In the genomic region with DNA sequence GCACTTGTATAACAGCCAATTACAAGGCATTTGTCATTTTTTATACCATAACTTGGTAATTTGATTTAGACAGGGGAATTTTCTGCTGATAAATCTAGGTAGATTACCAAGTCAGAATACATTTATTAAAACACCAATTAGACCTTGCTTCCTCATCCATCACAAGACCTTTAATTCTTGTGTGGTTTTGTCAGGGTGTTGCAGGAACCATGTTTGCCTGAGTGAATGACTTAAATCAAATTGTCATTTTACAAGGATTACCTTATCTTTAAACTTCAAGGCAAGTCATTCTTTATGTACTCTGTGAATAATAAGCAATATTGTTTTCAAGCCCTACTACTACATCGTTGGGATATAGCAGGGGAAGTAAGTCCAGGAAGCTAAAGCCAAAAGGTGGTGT, we compare ENCODE assay signal across 27 cellular contexts.
"Had no signal": no experiment of that assay in that cellular context is flagged by ENCODE, and none has a peak within 500 bp of the region (broad histone marks: within the 10 kb centered on the region; RNA-seq: fewer than 3 reads in every experiment).

No MANE protein-coding gene starts in this region.

- H3K9me3 ChIP-seq: breast epithelium, colonic mucosa, esophagus squamous epithelium, gastroesophageal sphincter had no signal

- H3K27ac ChIP-seq: breast epithelium, cardiac muscle cell, colonic mucosa, epithelial cell of prostate, esophagus squamous epithelium, gastroesophageal sphincter had no signal

- ATAC-seq: activated CD4-positive, alpha-beta T cell treated with anti-CD3 and anti-CD28 coated beads for 36 hours; activated naive CD4-positive, alpha-beta T cell treated with anti-CD3 and anti-CD28 coated beads, Interleukin-2, amount 50 U/mL, for 72 hours; activated T-cell treated with anti-CD3 and anti-CD28 coated beads, Interleukin-2, amount 50 U/mL, for 72 hours; gastroesophageal sphincter had no signal

- H3K27me3 ChIP-seq: breast epithelium, cardiac muscle cell, colonic mucosa, esophagus squamous epithelium, gastroesophageal sphincter had no signal

- H3K36me3 ChIP-seq: breast epithelium, cardiac muscle cell, colonic mucosa, esophagus squamous epithelium, gastroesophageal sphincter had no signal

- DNase-seq: activated CD4-positive, alpha-beta memory T cell treated with anti-CD3 and anti-CD28 coated beads, Interleukin-2, amount 10 ng/mL, durations not matched to agents 7 days and 5 days; activated CD4-positive, alpha-beta T cell treated with anti-CD3 and anti-CD28 coated beads for 36 hours; activated CD4-positive, alpha-beta T cell treated with anti-CD3 and anti-CD28 coated beads, Interleukin-2, amount 10 ng/mL, durations not matched to agents 24 days and 14 days; activated CD4-positive, CD25-positive, alpha-beta regulatory T cell; activated CD4-positive, CD25-positive, alpha-beta regulatory T cell treated with anti-CD3 and anti-CD28 coated beads, Interleukin-2, amount 50 U/mL, for 72 hours; activated CD8-positive, alpha-beta memory T cell treated with anti-CD3 and anti-CD28 coated beads, Interleukin-2, amount 50 U/mL, for 48 hours; activated gamma-delta T cell; activated naive CD4-positive, alpha-beta T cell; activated naive CD4-positive, alpha-beta T cell treated with anti-CD3 and anti-CD28 coated beads, Interleukin-2, amount 10 ng/mL, durations not matched to agents 7 days and 5 days; activated naive CD8-positive, alpha-beta T cell treated with anti-CD3 and anti-CD28 coated beads, Interleukin-2, amount 10 ng/mL, durations not matched to agents 7 days and 5 days; activated T-cell treated with anti-CD3 and anti-CD28 coated beads for 4 hours; activated T-cell treated with anti-CD3 and anti-CD28 coated beads, Interleukin-2, amount 50 U/mL, for 24 hours; activated T-cell treated with anti-CD3 and anti-CD28 coated beads, Interleukin-2, amount 50 U/mL, for 72 hours; amniotic stem cell; anterior cingulate cortex; central memory CD4-positive, alpha-beta T cell; cerebellar nuclear complex; colonic mucosa; effector CD8-positive, alpha-beta T cell; esophagus squamous epithelium; foreskin melanocyte; T-helper 2 cell had no signal

- H3K4me1 ChIP-seq: breast epithelium, colonic mucosa, esophagus squamous epithelium, gastroesophageal sphincter had no signal

- H3K4me3 ChIP-seq: breast epithelium, cardiac muscle cell, colonic mucosa, esophagus squamous epithelium, gastroesophageal sphincter had no signal
